In genomic region chr9:13750061-13750460, GRCh38 we compare ENCODE assay signal across 13 cellular contexts.
DNase-seq lines count a peak whose midpoint lies in the region; ATAC-seq and TF ChIP-seq lines count a peak whose summit lies in the region.
"Had no signal": no experiment of that assay in that cellular context is flagged by ENCODE, and none has a peak within 500 bp of the region (broad histone marks: within the 10 kb centered on the region; RNA-seq: fewer than 3 reads in every experiment).

No MANE protein-coding gene starts in this region.

- no peaks in the 10 kb centered on the region for H3K36me3 ChIP-seq in RWPE2 (ENCODE audit: low read depth)
- H3K36me3 ChIP-seq: tibial nerve had no signal

- H3K27ac ChIP-seq in RWPE2 (ENCODE audit: poor library complexity, severe bottlenecking), result peak overlapping the region; percentile 60
- H3K27ac ChIP-seq: tibial nerve had no signal

- DNase-seq in H4 (ENCODE audit: low spot score) (peak; percentile 63), RWPE2 (ENCODE audit: low spot score) (no peak), fibroblast of peridontal ligament (ENCODE audit: extremely low read depth) (peak; percentile 62), skeletal muscle cell (ENCODE audit: low read depth) (peak; percentile 86), D341Med (ENCODE audit: low spot score) (no peak), NCI-H1105 treated with DMSO at 0.1 percent for 48 hours (lab: John Stamatoyannopoulos, UW) (no peak)
- DNase-seq: activated CD4-positive, alpha-beta T cell treated with anti-CD3 and anti-CD28 coated beads for 48 hours; aorta; endodermal cell had no signal

- ATAC-seq in RWPE2 (ENCODE audit: low read depth) (peak; percentile 94), GM21717 (IDR thresholded peaks at IDR 0.05; ENCODE audit: unreplicated experiment) (no peak), HG02981 (IDR thresholded peaks at IDR 0.05; ENCODE audit: unreplicated experiment) (no peak)
- ATAC-seq: Panc1 had no signal

- H3K9me3 ChIP-seq in RWPE2 (ENCODE audit: severe bottlenecking), result no peaks in the 10 kb centered on the region
- H3K9me3 ChIP-seq: tibial nerve had no signal

- H3K4me1 ChIP-seq in RWPE2 (ENCODE audit: insufficient read depth, poor library complexity, severe bottlenecking), result peaks cover 12% of the 10 kb centered on the region
- H3K4me1 ChIP-seq: tibial nerve had no signal

- H3K27me3 ChIP-seq in RWPE2 (ENCODE audit: insufficient read depth, poor library complexity, severe bottlenecking), result no peaks in the 10 kb centered on the region
- H3K27me3 ChIP-seq: tibial nerve had no signal

- no peak for TF ChIP-seq CTCF in RWPE2 (IDR thresholded peaks at IDR 0.05; ENCODE audit: poor library complexity, severe bottlenecking)

- H3K4me3 ChIP-seq in RWPE2 (ENCODE audit: severe bottlenecking) (no peak overlapping the region), skeletal muscle cell (ENCODE audit: low read depth, low read length) (no peak overlapping the region)
- H3K4me3 ChIP-seq: tibial nerve had no signal

Comparison
In these comparisons a context has a peak if more than half of its experiments do, and no peak if none do; other contexts are left out.
1. DNase-seq: peak in H4 (single experiment), fibroblast of peridontal ligament (single experiment) and skeletal muscle cell (single experiment); none in RWPE2 (single experiment), D341Med (single experiment) and NCI-H1105 treated with DMSO at 0.1 percent for 48 hours (single experiment).